In the genomic region with DNA sequence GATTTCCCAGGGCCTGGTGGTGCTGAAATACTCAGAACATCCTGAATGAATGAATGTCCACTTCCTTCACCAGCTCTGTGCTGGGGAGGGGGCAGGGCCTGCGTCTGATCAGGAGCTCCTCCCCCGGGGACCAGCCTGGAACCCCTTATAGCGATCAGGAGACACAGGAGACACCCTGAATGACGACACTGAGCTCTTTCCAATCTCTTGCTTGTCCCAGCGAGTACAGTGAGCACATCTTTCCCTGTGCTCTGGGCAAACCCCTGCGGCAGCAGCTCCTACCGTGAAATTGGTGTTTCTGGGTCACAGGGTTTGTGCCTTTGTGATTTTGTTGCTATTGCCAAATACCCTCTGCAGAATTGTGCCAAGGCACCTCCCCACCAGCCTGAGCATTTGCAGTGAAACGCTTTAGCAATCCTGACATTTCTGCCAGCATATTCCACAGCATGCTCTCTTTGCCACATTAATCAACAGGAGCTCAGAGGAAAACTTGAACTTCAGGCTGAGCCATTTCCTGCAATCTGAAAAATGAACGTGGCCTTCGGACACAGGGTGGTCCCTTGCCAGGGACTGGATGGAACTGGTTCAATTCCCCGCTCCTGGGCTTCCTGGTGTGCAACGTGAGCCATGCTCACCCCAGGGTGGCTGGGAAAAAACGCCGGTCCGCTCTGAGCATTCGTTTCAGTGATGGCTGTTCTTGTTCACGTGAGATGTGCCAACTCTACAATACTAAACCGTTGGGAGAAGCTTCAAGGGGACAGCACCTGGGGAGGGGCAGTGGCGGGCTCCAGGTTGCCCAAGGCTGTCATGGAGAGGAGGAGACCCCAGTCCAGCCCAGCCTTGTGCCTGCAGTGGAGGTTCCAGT, we compare ENCODE assay signal across 13 cellular contexts. TPM values are rescaled to one million over a fixed set of nuclear protein-coding genes. Genes with fewer than 3 reads are reported as not detected.
DNase-seq lines count a peak whose midpoint lies in the region; ATAC-seq, FAIRE-seq and TF ChIP-seq lines count a peak whose summit lies in the region.
"Had no signal": no experiment of that assay in that cellular context is flagged by ENCODE, and none has a peak within 500 bp of the region (broad histone marks: within the 10 kb centered on the region; RNA-seq: fewer than 3 reads in every experiment).

No MANE protein-coding gene starts in this region.

- H3K4me3 Mint-ChIP-seq in astrocyte (ENCODE audit: unreplicated experiment) (no peak overlapping the region), H9 (no peak overlapping the region; a peak in 1 of 5 replicates)
- H3K4me3 Mint-ChIP-seq: activated naive CD4-positive, alpha-beta T cell treated with anti-CD3 and anti-CD28 coated beads for 36 hours had no signal

- H3K9me3 Mint-ChIP-seq in astrocyte (ENCODE audit: unreplicated experiment) (no peaks in the 10 kb centered on the region), H9 (no peaks in the 10 kb centered on the region; a peak in 2 of 5 replicates)
- H3K9me3 Mint-ChIP-seq: activated naive CD4-positive, alpha-beta T cell treated with anti-CD3 and anti-CD28 coated beads for 36 hours; CD8-positive, alpha-beta memory T cell had no signal

- H3K9ac ChIP-seq in astrocyte (ENCODE audit: low read length) (no peak overlapping the region), H9 (ENCODE audit: extremely low read depth, insufficient read length, low read length) (no peak overlapping the region)

- H3K9me3 ChIP-seq in astrocyte (ENCODE audit: insufficient read depth, low read depth, low read length) (no peaks in the 10 kb centered on the region), H9 (ENCODE audit: control insufficient read depth, low read depth, low read length) (no peaks in the 10 kb centered on the region)

- H3K27ac Mint-ChIP-seq in astrocyte (ENCODE audit: unreplicated experiment) (peak overlapping the region; percentile 42), H9 (peak overlapping the region in 1 of 3 experiments; percentile 25; a peak in 1 of 7 replicates)
- H3K27ac Mint-ChIP-seq: activated naive CD4-positive, alpha-beta T cell treated with anti-CD3 and anti-CD28 coated beads for 36 hours had no signal

- H3K56ac ChIP-seq in H9 (ENCODE audit: insufficient read length, low read depth, low read length): no peak overlapping the region

- no peak overlapping the region for H3K23ac ChIP-seq in H9 (ENCODE audit: insufficient read length, low read depth, low read length)

- H3K4me2 ChIP-seq in astrocyte (ENCODE audit: low read length) (peak overlapping the region; percentile 26), H9 (ENCODE audit: insufficient read depth, insufficient read length, low read length) (no peak overlapping the region)

- H3K23me2 ChIP-seq in H9 (ENCODE audit: insufficient read length, low read depth, low read length, poor library complexity, severe bottlenecking): no peaks in the 10 kb centered on the region

- H3K14ac ChIP-seq in H9 (ENCODE audit: insufficient read depth, low read length): no peak overlapping the region

- H3K4me1 Mint-ChIP-seq in astrocyte (ENCODE audit: low read depth, unreplicated experiment): no peaks in the 10 kb centered on the region
- H3K4me1 Mint-ChIP-seq in H9: peaks cover 2 to 20% of the 10 kb centered on the region in 2 experiments; a peak in 3 of 4 replicates

- no peaks in the 10 kb centered on the region for H3K79me1 ChIP-seq in H9 (ENCODE audit: insufficient read depth, low read depth, low read length, poor library complexity, severe bottlenecking)

- H4K20me1 ChIP-seq in astrocyte (ENCODE audit: insufficient read depth, low read length) (no peaks in the 10 kb centered on the region), H9 (ENCODE audit: control insufficient read depth, insufficient read depth, insufficient read length) (no peaks in the 10 kb centered on the region)

- H2BK15ac ChIP-seq in H9 (ENCODE audit: low read depth, low read length): no peak overlapping the region

- H3K4me1 ChIP-seq in astrocyte (ENCODE audit: insufficient read depth, low read length) (peaks cover 19% of the 10 kb centered on the region), H9 (ENCODE audit: insufficient read depth, low read length) (peaks cover 3% of the 10 kb centered on the region; the same call in 1 of the 2 replicates)

- no peak overlapping the region for H3K27ac ChIP-seq in astrocyte (ENCODE audit: low read depth, low read length)
- no peak overlapping the region for H3K27ac ChIP-seq in H9 (ENCODE audit: insufficient read length, low read depth, low read length)

- no peak overlapping the region for H3K4me3 ChIP-seq in astrocyte (ENCODE audit: insufficient read depth, low read depth, low read length)

- H2BK12ac ChIP-seq in H9 (ENCODE audit: insufficient read length, low read depth, low read length): no peak overlapping the region

- H3K79me2 ChIP-seq in astrocyte (ENCODE audit: insufficient read depth, low read length) (no peaks in the 10 kb centered on the region), H9 (ENCODE audit: insufficient read depth, low read length) (no peaks in the 10 kb centered on the region)

- H3K36me3 Mint-ChIP-seq in astrocyte (ENCODE audit: low read depth, unreplicated experiment) (no peaks in the 10 kb centered on the region), H9 (ENCODE audit: insufficient read depth in 1 of 3, low read depth in 3 of 3) (no peaks in the 10 kb centered on the region; a peak in 1 of 7 replicates)
- H3K36me3 Mint-ChIP-seq: CD8-positive, alpha-beta memory T cell had no signal

- H3K27me3 Mint-ChIP-seq in astrocyte (ENCODE audit: low read depth, unreplicated experiment): peaks cover 32% of the 10 kb centered on the region
- peaks cover 8% of the 10 kb centered on the region for H3K27me3 Mint-ChIP-seq in H9 (ENCODE audit: low read depth)
- H3K27me3 Mint-ChIP-seq: CD8-positive, alpha-beta memory T cell had no signal

- no peak overlapping the region for H4K8ac ChIP-seq in H9 (replicated peaks; ENCODE audit: insufficient read length, low read depth, low read length)

- H3K18ac ChIP-seq in H9 (ENCODE audit: insufficient read length, low read depth, low read length): no peak overlapping the region

- H2BK120ac ChIP-seq in H9 (ENCODE audit: low read depth, low read length, poor library complexity, severe bottlenecking): no peak overlapping the region

- peaks cover 11% of the 10 kb centered on the region for H3K27me3 ChIP-seq in astrocyte (ENCODE audit: insufficient read depth, low read length)
- H3K27me3 ChIP-seq in H9 (ENCODE audit: insufficient read depth, low read length): no peaks in the 10 kb centered on the region

- WGBS in H9 (ENCODE audit: extremely low coverage, insufficient read length, low lambda C conversion rate): no CpG with 5 or more reads among the region's 19 CpGs

- DNase-seq in AG08395 (ENCODE audit: low spot score) (peak; percentile 67), HPDE6-E6E7 (ENCODE audit: extremely low spot score) (peak; percentile 57), astrocyte (ENCODE audit: low read depth) (peak; percentile 20), left kidney (ENCODE audit: low read depth, low spot score) (peak; percentile 53), HUDEP-2 (lab: John Stamatoyannopoulos, UW; ENCODE audit: unreplicated experiment in 76 of 76) (no peak), H9 (no peak)
- no peak for DNase-seq in effector CD8-positive, alpha-beta T cell (lab: John Stamatoyannopoulos, UW)
- DNase-seq: CD8-positive, alpha-beta memory T cell; MM.1S had no signal

- TF ChIP-seq CTCF in astrocyte (IDR thresholded peaks at IDR 0.05; ENCODE audit: insufficient read depth, low read depth, low read length) (no peak), H9 (conservative IDR thresholded peaks at IDR 0.05) (no peak)

- no peak overlapping the region for H2BK5ac ChIP-seq in H9 (ENCODE audit: insufficient read length, low read length)

- H2BK20ac ChIP-seq in H9 (ENCODE audit: low read depth, low read length, poor library complexity, severe bottlenecking): no peak overlapping the region

- H2AK5ac ChIP-seq in H9 (ENCODE audit: insufficient read length, low read length): no peak overlapping the region

- no peak overlapping the region for H4K5ac ChIP-seq in H9 (ENCODE audit: insufficient read length, low read depth, low read length)

- no peak overlapping the region for H3T11ph ChIP-seq in H9 (ENCODE audit: low read length)

- ATAC-seq in HG03460 (IDR thresholded peaks at IDR 0.05; ENCODE audit: unreplicated experiment): no peak

- H3K36me3 ChIP-seq in astrocyte (ENCODE audit: insufficient read depth, low read length): no peaks in the 10 kb centered on the region

- no peak for FAIRE-seq in astrocyte (lab: Jason Lieb, UNC)
- FAIRE-seq: islet of Langerhans, TTC549 had no signal

- H4K91ac ChIP-seq in H9 (ENCODE audit: insufficient read length, low read depth, low read length): no peak overlapping the region

- no peak overlapping the region for H3K4ac ChIP-seq in H9 (ENCODE audit: low read depth, low read length)

- H2AFZ ChIP-seq in astrocyte (ENCODE audit: low read depth, low read length): no peak overlapping the region
- no peak overlapping the region for H2AFZ ChIP-seq in H9 (ENCODE audit: low read length)

RNA-seq across cellular contexts. Expression of a gene that starts 23.0 kb away (rescaled TPM):
- 18.7 and 19.3 TPM in 2 replicates for total RNA-seq in astrocyte
- 14.6 and 16.3 TPM in 2 replicates for total RNA-seq in H9 (2021)

RNA-seq across cellular contexts. Expression of a gene that starts 31.4 kb away (rescaled TPM):
- total RNA-seq in astrocyte (93.4 and 96.5 TPM in 2 replicates), H9 (2021) (33.0 and 33.1 TPM in 2 replicates)

RNA-seq across cellular contexts. Expression of a gene that starts 43.6 kb away (rescaled TPM):
- total RNA-seq in astrocyte: 43.0 and 54.3 TPM in 2 replicates
- 137 and 150 TPM in 2 replicates for total RNA-seq in H9 (2021)
- total RNA-seq: activated naive CD4-positive, alpha-beta T cell treated with anti-CD3 and anti-CD28 coated beads for 36 hours; CD8-positive, alpha-beta memory T cell had no signal

Comparison
In these comparisons a context has a peak if more than half of its experiments do, and no peak if none do; other contexts are left out.
1. DNase-seq: peak in AG08395 (single experiment), HPDE6-E6E7 (single experiment), astrocyte (single experiment) and left kidney (single experiment); none in HUDEP-2 (0 of 76), effector CD8-positive, alpha-beta T cell (single experiment) and H9 (single experiment).